Comparison of ENCODE assay signal across 30 cellular contexts in genomic region chr11:111457731-111458368, GRCh38. TPM values are rescaled to one million over a fixed set of nuclear protein-coding genes. Genes with fewer than 3 reads are reported as not detected.
DNase-seq lines count a peak whose midpoint lies in the region; ATAC-seq and TF ChIP-seq lines count a peak whose summit lies in the region.
"Had no signal": no experiment of that assay in that cellular context is flagged by ENCODE, and none has a peak within 500 bp of the region (broad histone marks: within the 10 kb centered on the region; RNA-seq: fewer than 3 reads in every experiment).

No MANE protein-coding gene starts in this region.

- no peaks in the 10 kb centered on the region for H3K4me1 Mint-ChIP-seq in activated CD4-positive, alpha-beta T cell treated with anti-CD3 and anti-CD28 coated beads, Interleukin-2, amount 10 ng/mL, durations not matched to agents 24 days and 14 days

- no peak overlapping the region for H3K4me3 ChIP-seq in coronary artery
- H3K4me3 ChIP-seq in gastrocnemius medialis = no peak overlapping the region
- H3K4me3 ChIP-seq: BLaER1 treated with 17β-estradiol and CSF1 and Interleukin-3, amounts not matched to agents 10 nM and 100 nM; K562; MG63; PC-9; SJCRH30 had no signal

- H3K4me1 ChIP-seq in gastrocnemius medialis = no peaks in the 10 kb centered on the region
- H3K4me1 ChIP-seq: BLaER1 treated with 17β-estradiol and CSF1 and Interleukin-3, amounts not matched to agents 10 nM and 100 nM; SJCRH30 had no signal

- peaks cover 0 to 3% (median 0%) of the 10 kb centered on the region in 3 donors for H3K27me3 ChIP-seq in gastrocnemius medialis
- H3K27me3 ChIP-seq: BLaER1 treated with 17β-estradiol and CSF1 and Interleukin-3, amounts not matched to agents 10 nM and 100 nM; MG63; SJCRH30 had no signal

- in situ Hi-C loops in gastrocnemius medialis (cut with MboI; ENCODE audit: low sequenced_read_pairs in 4 of 4) = no loop called here

- ATAC-seq in gastrocnemius medialis = no peak
- ATAC-seq: HCT116, K562, Right ventricle myocardium inferior had no signal

- peak; percentile 40 for DNase-seq in activated CD4-positive, alpha-beta T cell treated with anti-CD3 and anti-CD28 coated beads, Interleukin-2, amount 10 ng/mL, durations not matched to agents 24 days and 14 days
- no peak for DNase-seq in activated CD4-positive, alpha-beta T cell treated with anti-CD3 and anti-CD28 coated beads, Interleukin-2, amount 50 U/mL, for 1 hour
- DNase-seq in GM10266 (ENCODE audit: extremely low spot score) (peak; percentile 3), coronary artery (ENCODE audit: low spot score) (peak; percentile 66), retina (peak; percentile 0), NK-92 (lab: John Stamatoyannopoulos, UW; ENCODE audit: unreplicated experiment) (no peak), AML-193 (lab: John Stamatoyannopoulos, UW) (no peak), gastrocnemius medialis (no peak)
- DNase-seq: CD4-positive, alpha-beta memory T cell; COR-L47; DMS53; MG63; NCI-H1105 treated with DMSO at 0.1 percent for 48 hours; NCI-H146; NCI-H1930; NCI-H446; NCI-H524 treated with DMSO at 0.1 percent for 48 hours; NCI-H774; PC-9; SJCRH30 had no signal

- no peaks in the 10 kb centered on the region for H3K36me3 Mint-ChIP-seq in activated CD4-positive, alpha-beta T cell treated with anti-CD3 and anti-CD28 coated beads, Interleukin-2, amount 10 ng/mL, durations not matched to agents 24 days and 14 days (ENCODE audit: low read depth)
- H3K36me3 Mint-ChIP-seq: CD4-positive, alpha-beta memory T cell had no signal

- H3K27ac ChIP-seq in coronary artery (no peak overlapping the region), gastrocnemius medialis (no peak overlapping the region)
- H3K27ac ChIP-seq: BLaER1 treated with 17β-estradiol and CSF1 and Interleukin-3, amounts not matched to agents 10 nM and 100 nM; PC-9; SJCRH30 had no signal

- no peaks in the 10 kb centered on the region for H3K9me3 Mint-ChIP-seq in activated CD4-positive, alpha-beta T cell treated with anti-CD3 and anti-CD28 coated beads, Interleukin-2, amount 10 ng/mL, durations not matched to agents 24 days and 14 days
- H3K9me3 Mint-ChIP-seq: CD4-positive, alpha-beta memory T cell had no signal

- intact Hi-C loops in activated CD4-positive, alpha-beta T cell treated with anti-CD3 and anti-CD28 coated beads, Interleukin-2, amount 10 ng/mL, durations not matched to agents 24 days and 14 days (cut with micrococcal nuclease) = no loop called here
- intact Hi-C loops in gastrocnemius medialis (cut with DNase I; ENCODE audit: low total_unique reads) = no loop called here

- no peaks in the 10 kb centered on the region for H3K9me3 ChIP-seq in gastrocnemius medialis
- H3K9me3 ChIP-seq: BLaER1 treated with 17β-estradiol and CSF1 and Interleukin-3, amounts not matched to agents 10 nM and 100 nM; MG63; SJCRH30 had no signal

- no peak for TF ChIP-seq POLR2A in gastrocnemius medialis (IDR thresholded peaks at IDR 0.05)

- TF ChIP-seq CTCF in GM10266 (IDR thresholded peaks at IDR 0.05; ENCODE audit: control insufficient read depth, insufficient read depth, low read depth, missing control alignments) (no peak), coronary artery (IDR thresholded peaks at IDR 0.05) (no peak), gastrocnemius medialis (IDR thresholded peaks at IDR 0.05 in 4 of 5, conservative IDR thresholded peaks at IDR 0.05 in 1 of 5) (no peak)

- peaks cover 20% of the 10 kb centered on the region for H3K27me3 Mint-ChIP-seq in activated CD4-positive, alpha-beta T cell treated with anti-CD3 and anti-CD28 coated beads, Interleukin-2, amount 10 ng/mL, durations not matched to agents 24 days and 14 days

- no peak overlapping the region for H3K27ac Mint-ChIP-seq in activated CD4-positive, alpha-beta T cell treated with anti-CD3 and anti-CD28 coated beads, Interleukin-2, amount 10 ng/mL, durations not matched to agents 24 days and 14 days
- H3K27ac Mint-ChIP-seq: CD4-positive, alpha-beta memory T cell had no signal

- H3K36me3 ChIP-seq in gastrocnemius medialis = no peaks in the 10 kb centered on the region
- H3K36me3 ChIP-seq: BLaER1 treated with 17β-estradiol and CSF1 and Interleukin-3, amounts not matched to agents 10 nM and 100 nM; MG63; SJCRH30 had no signal

- H3K4me3 Mint-ChIP-seq in activated CD4-positive, alpha-beta T cell treated with anti-CD3 and anti-CD28 coated beads, Interleukin-2, amount 10 ng/mL, durations not matched to agents 24 days and 14 days = no peak overlapping the region
- H3K4me3 Mint-ChIP-seq: CD4-positive, alpha-beta memory T cell had no signal

RNA-seq across cellular contexts. Expression of gene BTG4, which starts 54.3 kb away (rescaled TPM):
- total RNA-seq in activated CD4-positive, alpha-beta T cell treated with anti-CD3 and anti-CD28 coated beads, Interleukin-2, amount 10 ng/mL, durations not matched to agents 24 days and 14 days = not detected in 2 replicates
- not detected for total RNA-seq in gastrocnemius medialis
- total RNA-seq: CD4-positive, alpha-beta memory T cell; Daoy; K562; PC-9; Right ventricle myocardium inferior; RPMI7951; SJCRH30 had no signal

RNA-seq across cellular contexts. Expression of gene HOATZ, which starts 56.7 kb away (rescaled TPM):
- total RNA-seq in activated CD4-positive, alpha-beta T cell treated with anti-CD3 and anti-CD28 coated beads, Interleukin-2, amount 10 ng/mL, durations not matched to agents 24 days and 14 days = not detected in 2 replicates
- total RNA-seq in gastrocnemius medialis = not detected
- total RNA-seq: A172; CD4-positive, alpha-beta memory T cell; Daoy; H4; HT1080; K562; LHCN-M2; PC-9; Right ventricle myocardium inferior; RPMI7951; SJCRH30 had no signal

Comparison
In these comparisons a context has a peak if more than half of its experiments do, and no peak if none do; other contexts are left out.
1. DNase-seq: peak in activated CD4-positive, alpha-beta T cell treated with anti-CD3 and anti-CD28 coated beads, Interleukin-2, amount 10 ng/mL, durations not matched to agents 24 days and 14 days (single experiment), GM10266 (single experiment), coronary artery (single experiment) and retina (single experiment); none in activated CD4-positive, alpha-beta T cell treated with anti-CD3 and anti-CD28 coated beads, Interleukin-2, amount 50 U/mL, for 1 hour (single experiment), NK-92 (single experiment), AML-193 (0 of 2) and gastrocnemius medialis (0 of 2).